8 cellular contexts compared by ENCODE assay signal in the genomic region with DNA sequence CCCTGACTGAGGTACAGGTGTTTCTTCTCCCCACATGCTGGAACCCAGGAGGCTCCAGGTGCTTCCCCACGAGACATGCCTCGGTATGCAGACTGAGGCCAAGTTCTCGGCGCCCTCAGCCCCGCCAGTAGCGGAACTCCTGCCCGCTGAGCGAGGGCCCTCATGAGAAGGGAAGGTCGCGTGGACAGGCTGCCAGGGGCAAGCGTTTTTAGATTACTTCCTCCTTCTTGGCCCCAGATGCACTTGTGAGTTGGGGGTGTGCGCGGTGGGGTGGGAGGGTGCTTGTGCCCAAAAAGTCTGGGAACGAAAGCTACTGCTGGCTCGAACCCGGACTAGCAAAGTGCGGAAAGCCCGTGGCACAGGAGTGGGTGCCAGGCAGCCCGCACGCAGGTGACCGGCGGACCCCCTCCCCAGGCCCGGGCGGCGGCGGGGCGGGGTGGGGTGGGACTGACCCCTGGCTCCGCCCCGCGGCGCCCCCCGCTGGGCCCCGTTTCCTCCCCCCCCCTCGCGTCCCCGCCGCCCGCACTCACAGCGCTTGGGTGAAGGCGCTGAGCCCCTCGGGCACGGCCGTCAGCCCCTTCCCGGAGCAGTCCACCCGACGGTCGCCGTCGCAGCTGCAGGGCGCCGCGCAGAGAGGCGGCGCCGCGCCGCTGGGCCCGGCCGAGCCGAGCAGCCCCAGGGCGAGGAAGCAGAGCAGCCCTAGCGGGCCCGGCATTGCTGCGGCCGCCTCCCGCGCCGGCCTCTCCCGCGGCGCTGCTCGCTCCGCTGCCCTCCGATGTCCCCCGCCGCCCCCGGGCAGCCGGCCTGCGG. TPM values are rescaled to one million over a fixed set of nuclear protein-coding genes. Genes with fewer than 3 reads are reported as not detected.
A peak's percentile ranks its signal among the peaks of the same experiment; 100 is the strongest.
DNase-seq lines count a peak whose midpoint lies in the region; ATAC-seq and TF ChIP-seq lines count a peak whose summit lies in the region.

No MANE protein-coding gene starts in this region.

- peaks cover 18% of the 10 kb centered on the region for H3K4me1 ChIP-seq in endocrine pancreas (ENCODE audit: control insufficient read depth, insufficient read depth, low read length)

- peaks cover 1% of the 10 kb centered on the region for H3K27me3 Mint-ChIP-seq in mesothelial cell of epicardium (ENCODE audit: low read depth)

- no peak for TF ChIP-seq CTCF in WERI-Rb-1 (IDR thresholded peaks at IDR 0.05; ENCODE audit: low read depth, low read length)
- TF ChIP-seq CTCF in mesothelial cell of epicardium (IDR thresholded peaks at IDR 0.05; ENCODE audit: unreplicated experiment), result no peak

- H3K4me3 ChIP-seq in WERI-Rb-1 (ENCODE audit: low read depth, low read length) (peak overlapping the region; percentile 59), endocrine pancreas (ENCODE audit: control insufficient read depth, insufficient read depth, low read length) (peak overlapping the region; percentile 56)

- DNase-seq in Daoy (ENCODE audit: low read depth) (peak; percentile 43), WERI-Rb-1 (peak; percentile 30), mesothelial cell of epicardium (ENCODE audit: low spot score in 2 of 2, unreplicated experiment in 2 of 2) (peak in 1 of 2 experiments; percentile 28), HPDE6-E6E7 (ENCODE audit: extremely low spot score) (no peak)

- peaks cover 43% of the 10 kb centered on the region for H3K4me1 Mint-ChIP-seq in mesothelial cell of epicardium

- H3K4me3 Mint-ChIP-seq in mesothelial cell of epicardium, result peak overlapping the region; percentile 89

- ATAC-seq in GM19467 (IDR thresholded peaks at IDR 0.05; ENCODE audit: unreplicated experiment), result peak; percentile 38
- ATAC-seq in HG03558 (IDR thresholded peaks at IDR 0.05; ENCODE audit: extremely low read depth, unreplicated experiment), result peak; percentile 25

- H3K36me3 ChIP-seq in WERI-Rb-1, result no peaks in the 10 kb centered on the region
- no peaks in the 10 kb centered on the region for H3K36me3 ChIP-seq in endocrine pancreas (ENCODE audit: control insufficient read depth, insufficient read depth, low read length)

- H3K9ac ChIP-seq in endocrine pancreas (ENCODE audit: control insufficient read depth, insufficient read depth, low read length), result peak overlapping the region; percentile 89

- H3K27ac Mint-ChIP-seq in mesothelial cell of epicardium, result peak overlapping the region; percentile 77

- H3K36me3 Mint-ChIP-seq in mesothelial cell of epicardium, result no peaks in the 10 kb centered on the region

- no peaks in the 10 kb centered on the region for H3K27me3 ChIP-seq in WERI-Rb-1 (ENCODE audit: insufficient read depth, low read depth, severe bottlenecking)
- no peaks in the 10 kb centered on the region for H3K27me3 ChIP-seq in endocrine pancreas (ENCODE audit: control insufficient read depth, insufficient read depth, low read length)

- H3K9me3 Mint-ChIP-seq in mesothelial cell of epicardium, result no peaks in the 10 kb centered on the region

- H3K9me3 ChIP-seq in WERI-Rb-1 (ENCODE audit: severe bottlenecking) (no peaks in the 10 kb centered on the region), endocrine pancreas (ENCODE audit: control insufficient read depth, low read length) (no peaks in the 10 kb centered on the region)

- peak overlapping the region; percentile 42; the same call in 1 of the 2 replicates for H3K27ac ChIP-seq in WERI-Rb-1
- peak overlapping the region; percentile 2 for H3K27ac ChIP-seq in temporal lobe (ENCODE audit: low read depth, low read length)

RNA-seq across cellular contexts. Expression of a gene that starts 0.8 kb away (rescaled TPM):
- total RNA-seq in Daoy (2014; rRNA removed; shearing (Covaris generic)), result 54.8 and 59.3 TPM in 2 replicates
- total RNA-seq in mesothelial cell of epicardium, result 26.8 to 28.2 TPM (median 27.5 TPM) in 3 replicates
- 17.5 TPM for total RNA-seq in temporal lobe

RNA-seq across cellular contexts. Expression of a gene that starts 34.8 kb away (rescaled TPM):
- total RNA-seq in Daoy (2014; rRNA removed; shearing (Covaris generic)), result 44.2 and 45.3 TPM in 2 replicates
- total RNA-seq in mesothelial cell of epicardium, result 26.0 to 27.8 TPM (median 26.5 TPM) in 3 replicates
- total RNA-seq in temporal lobe, result 198 TPM
